Comparison of ENCODE assay signal across 15 cellular contexts in the genomic region with DNA sequence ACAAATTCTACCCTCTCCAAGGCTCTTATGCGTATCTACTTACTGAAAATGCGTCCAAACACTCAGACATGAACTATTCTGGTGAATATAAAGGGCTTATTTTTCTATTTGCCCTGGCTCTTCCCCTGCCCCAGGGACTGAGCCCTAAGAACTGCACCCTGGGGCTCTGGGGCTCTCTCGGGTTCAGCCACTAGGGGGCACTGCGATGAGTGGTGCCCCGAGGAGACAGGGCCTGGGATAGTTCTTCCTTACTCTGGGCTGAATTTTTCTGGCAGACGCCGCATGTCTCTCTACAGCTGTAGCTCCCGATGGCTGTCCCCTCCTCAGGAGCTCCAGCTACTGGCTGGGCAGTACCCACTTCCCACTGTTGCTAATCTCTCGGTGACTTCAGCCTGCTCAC. TPM values are rescaled to one million over a fixed set of nuclear protein-coding genes. Genes with fewer than 3 reads are reported as not detected.
DNase-seq lines count a peak whose midpoint lies in the region; ATAC-seq and TF ChIP-seq lines count a peak whose summit lies in the region.
"Had no signal": no experiment of that assay in that cellular context is flagged by ENCODE, and none has a peak within 500 bp of the region (broad histone marks: within the 10 kb centered on the region; RNA-seq: fewer than 3 reads in every experiment).

No MANE protein-coding gene starts in this region.

- intact Hi-C loops in stomach (cut with DNase I; ENCODE audit: low total_unique reads), result no loop called here

- POLR2A ChIA-PET in GM10248 (lab: Yijun Ruan, JAX), result no interaction called here
- POLR2A ChIA-PET in RWPE1 (lab: Yijun Ruan, JAX; ENCODE audit: low non-redundant PET), result no interaction called here

- H3K27ac ChIP-seq in 22Rv1 (no peak overlapping the region), RWPE1 (no peak overlapping the region), stomach (no peak overlapping the region)

- no peaks in the 10 kb centered on the region for H3K4me1 ChIP-seq in stomach
- H3K4me1 ChIP-seq: HAP-1, upper lobe of left lung had no signal

- peaks cover 0 to 3% (median 0%) of the 10 kb centered on the region in 4 donors for H3K9me3 ChIP-seq in stomach
- H3K9me3 ChIP-seq: HAP-1, upper lobe of left lung had no signal

- TF ChIP-seq POLR2A in stomach (IDR thresholded peaks at IDR 0.05), result no peak

- H3K4me3 ChIP-seq in fibroblast of villous mesenchyme (ENCODE audit: low read depth, low read length), result no peak overlapping the region
- no peak overlapping the region for H3K4me3 ChIP-seq in stomach
- H3K4me3 ChIP-seq: HAP-1, upper lobe of left lung had no signal

- DNase-seq in GM10248 (ENCODE audit: extremely low spot score) (no peak), RWPE1 (ENCODE audit: low spot score) (no peak), fibroblast of villous mesenchyme (ENCODE audit: low read depth) (no peak), NCI-H1092 (lab: John Stamatoyannopoulos, UW) (no peak), NCI-H2107 treated with DMSO at 0.1 percent for 48 hours (lab: John Stamatoyannopoulos, UW; ENCODE audit: unreplicated experiment) (no peak), stomach (no peak)
- DNase-seq: activated T-cell treated with anti-CD3 and anti-CD28 coated beads, Interleukin-2, amount 50 U/mL, for 24 hours; CD4-positive, CD25-positive, alpha-beta regulatory T cell; erythroblast; kidney glomerular epithelial cell; natural killer cell; upper lobe of left lung had no signal

- 93 to 98% (median 97%) methylated on average over 9 of the region's 9 CpGs for WGBS in stomach, 5 donors

- no peak for TF ChIP-seq EP300 in stomach (IDR thresholded peaks at IDR 0.05)

- H3K27me3 ChIP-seq in stomach, result no peaks in the 10 kb centered on the region
- H3K27me3 ChIP-seq: upper lobe of left lung had no signal

- CTCF ChIA-PET in GM10248 (lab: Yijun Ruan, JAX) (interaction anchor here (1.1 to 2.0 kb wide), 6 partner anchors 9 to 306 kb away, joined by 3 to 8 read pairs (median 4); no protein-coding TSS in a partner anchor), RWPE1 (lab: Yijun Ruan, JAX) (interaction anchor here (0.6 to 0.7 kb wide), 3 partner anchors 47 to 216 kb away, joined by 4 read pairs; no protein-coding TSS in a partner anchor)

- no peaks in the 10 kb centered on the region for H3K36me3 ChIP-seq in stomach
- H3K36me3 ChIP-seq: HAP-1, upper lobe of left lung had no signal

- TF ChIP-seq CTCF in 22Rv1 (IDR thresholded peaks at IDR 0.05) (peak; percentile 79), GM10248 (IDR thresholded peaks at IDR 0.05; ENCODE audit: control extremely low read depth, extremely low read depth, low read depth, missing control alignments) (peak; percentile 26), RWPE1 (conservative IDR thresholded peaks at IDR 0.05; ENCODE audit: low read depth) (peak; percentile 55), fibroblast of villous mesenchyme (IDR thresholded peaks at IDR 0.05; ENCODE audit: insufficient read depth, low read depth, low read length) (peak; percentile 48), stomach (IDR thresholded peaks at IDR 0.05) (no peak)

- ATAC-seq in GM18498 (IDR thresholded peaks at IDR 0.05; ENCODE audit: unreplicated experiment), result no peak
- ATAC-seq: natural killer cell had no signal

RNA-seq across cellular contexts. Expression of gene GSDME, which starts 30.8 kb away (rescaled TPM):
- total RNA-seq in fibroblast of villous mesenchyme (46.4 and 70.8 TPM in 2 replicates), stomach (10 to 100 TPM in 1 of 5 donors, 1 to 10 TPM in 3, not detected in 1; 4.5 to 11.9 (median 7.2) TPM)
- polyA plus RNA-seq in stomach, result 1 to 10 TPM; 2.6 to 3.9 (median 3.4) TPM
- total RNA-seq: CD4-positive, CD25-positive, alpha-beta regulatory T cell had no signal

Comparison
In these comparisons a context has a peak if more than half of its experiments do, and no peak if none do; other contexts are left out.
1. CTCF ChIP-seq: peak in 22Rv1 (single experiment), GM10248 (single experiment), RWPE1 (single experiment) and fibroblast of villous mesenchyme (single experiment); none in stomach (0 of 7).